ENCODE assay signal across 8 cellular contexts in genomic region chr2:48315847-48316194, GRCh38.
A peak's percentile ranks its signal among the peaks of the same experiment; 100 is the strongest.
DNase-seq lines count a peak whose midpoint lies in the region; ATAC-seq lines count a peak whose summit lies in the region.

No MANE protein-coding gene starts in this region.

- H3K9ac ChIP-seq in iPS-20b (ENCODE audit: low read depth, low read length) = peak overlapping the region; percentile 75; the same call in 1 of the 2 replicates

- H3K27ac Mint-ChIP-seq in activated naive CD4-positive, alpha-beta T cell treated with anti-CD3 and anti-CD28 coated beads, Interleukin-2, amount 10 ng/mL, durations not matched to agents 7 days and 5 days = peak overlapping the region; percentile 98

- CTCF ChIA-PET in activated naive CD4-positive, alpha-beta T cell treated with anti-CD3 and anti-CD28 coated beads, Interleukin-2, amount 10 ng/mL, durations not matched to agents 7 days and 5 days (lab: Charles Lee) = interaction anchor here (1.3 kb wide), 1 partner anchor 10 kb away, joined by 3 read pairs; no protein-coding TSS in a partner anchor

- H3K36me3 ChIP-seq in iPS-20b (ENCODE audit: insufficient read depth, low read depth, low read length) = no peaks in the 10 kb centered on the region

- H3K27ac ChIP-seq in iPS-20b (ENCODE audit: low read length) = peak overlapping the region; percentile 0

- H3K4me3 ChIP-seq in iPS-20b (ENCODE audit: low read length) = peak overlapping the region; percentile 79

- peak; percentile 1 for DNase-seq in NCI-H1436 (lab: John Stamatoyannopoulos, UW)
- DNase-seq in NCI-H1436 treated with DMSO at 0.1 percent for 48 hours (lab: John Stamatoyannopoulos, UW) = no peak
- DNase-seq in OCI-M1 (lab: John Stamatoyannopoulos, UW) = peak; percentile 81
- DNase-seq in activated naive CD4-positive, alpha-beta T cell treated with anti-CD3 and anti-CD28 coated beads, Interleukin-2, amount 10 ng/mL, durations not matched to agents 7 days and 5 days = peak; percentile 57
- peak; percentile 25 for DNase-seq in stimulated activated CD4-positive, alpha-beta T cell treated with anti-CD3 and anti-CD28 coated beads, Interleukin-1b, Interleukin-23, amount 100 ng/mL, for 48 hours

- H3K36me3 Mint-ChIP-seq in activated naive CD4-positive, alpha-beta T cell treated with anti-CD3 and anti-CD28 coated beads, Interleukin-2, amount 10 ng/mL, durations not matched to agents 7 days and 5 days = peaks cover 22% of the 10 kb centered on the region

- H3K9me3 ChIP-seq in iPS-20b (ENCODE audit: insufficient read depth, low read depth, low read length) = peaks cover 3% of the 10 kb centered on the region; the same call in 1 of the 2 replicates

- ATAC-seq in HG02678 (IDR thresholded peaks at IDR 0.05; ENCODE audit: unreplicated experiment) (peak; percentile 8), HG03469 (IDR thresholded peaks at IDR 0.05; ENCODE audit: unreplicated experiment) (no peak)

- H3K27me3 Mint-ChIP-seq in activated naive CD4-positive, alpha-beta T cell treated with anti-CD3 and anti-CD28 coated beads, Interleukin-2, amount 10 ng/mL, durations not matched to agents 7 days and 5 days = no peaks in the 10 kb centered on the region

- H3K9me3 Mint-ChIP-seq in activated naive CD4-positive, alpha-beta T cell treated with anti-CD3 and anti-CD28 coated beads, Interleukin-2, amount 10 ng/mL, durations not matched to agents 7 days and 5 days = peaks cover 2% of the 10 kb centered on the region

- peaks cover 49% of the 10 kb centered on the region for H3K4me1 Mint-ChIP-seq in activated naive CD4-positive, alpha-beta T cell treated with anti-CD3 and anti-CD28 coated beads, Interleukin-2, amount 10 ng/mL, durations not matched to agents 7 days and 5 days

- H3K4me3 Mint-ChIP-seq in activated naive CD4-positive, alpha-beta T cell treated with anti-CD3 and anti-CD28 coated beads, Interleukin-2, amount 10 ng/mL, durations not matched to agents 7 days and 5 days = peak overlapping the region; percentile 84

- peaks cover 5% of the 10 kb centered on the region; the same call in 1 of the 2 replicates for H3K4me1 ChIP-seq in iPS-20b (ENCODE audit: insufficient read depth, low read length)

- H3K27me3 ChIP-seq in iPS-20b (ENCODE audit: insufficient read depth, low read length) = no peaks in the 10 kb centered on the region
